ENCODE assay signal across 8 cellular contexts in genomic region chr7:93055543-93056107, GRCh38.
DNase-seq lines count a peak whose midpoint lies in the region; ATAC-seq and TF ChIP-seq lines count a peak whose summit lies in the region.

No MANE protein-coding gene starts in this region.

- H3K9me3 Mint-ChIP-seq in activated T-cell treated with anti-CD3 and anti-CD28 coated beads, Interleukin-2, amount 50 U/mL, for 24 hours = no peaks in the 10 kb centered on the region

- H3K4me3 ChIP-seq in lung = no peak overlapping the region

- H3K27ac ChIP-seq in lung (ENCODE audit: low read depth in 1 of 2, low read length in 1 of 2) = no peak overlapping the region

- no peak overlapping the region for H3K4me3 Mint-ChIP-seq in activated T-cell treated with anti-CD3 and anti-CD28 coated beads, Interleukin-2, amount 50 U/mL, for 24 hours

- peaks cover 12% of the 10 kb centered on the region for H3K27me3 Mint-ChIP-seq in activated T-cell treated with anti-CD3 and anti-CD28 coated beads, Interleukin-2, amount 50 U/mL, for 24 hours

- H3K36me3 ChIP-seq in lung (ENCODE audit: control insufficient read depth in 2 of 2, insufficient read depth in 2 of 2, low read length in 2 of 2) = no peaks in the 10 kb centered on the region

- no peaks in the 10 kb centered on the region for H3K27me3 ChIP-seq in lung (ENCODE audit: control insufficient read depth, insufficient read depth)

- H3K27ac Mint-ChIP-seq in activated T-cell treated with anti-CD3 and anti-CD28 coated beads, Interleukin-2, amount 50 U/mL, for 24 hours = no peak overlapping the region

- DNase-seq in AG08395 (ENCODE audit: low spot score) (peak; percentile 56), GM13976 (ENCODE audit: low spot score) (peak; percentile 61), HT-29 (ENCODE audit: low spot score) (peak; percentile 63), NOMO-1 (lab: John Stamatoyannopoulos, UW; ENCODE audit: unreplicated experiment in 2 of 2) (peak; percentile 63 to 96), cerebellar cortex (ENCODE audit: low spot score) (peak; percentile 58), lung (ENCODE audit: low spot score) (no peak)
- no peak for DNase-seq in activated T-cell treated with anti-CD3 and anti-CD28 coated beads, Interleukin-2, amount 50 U/mL, for 24 hours

- H3K4me1 Mint-ChIP-seq in activated T-cell treated with anti-CD3 and anti-CD28 coated beads, Interleukin-2, amount 50 U/mL, for 24 hours (ENCODE audit: low read depth) = peaks cover 19% of the 10 kb centered on the region

- peak; percentile 27 for TF ChIP-seq CTCF in GM13976 (IDR thresholded peaks at IDR 0.05; ENCODE audit: borderline replicate concordance, control extremely low read depth, extremely low read depth, insufficient read depth, missing control alignments)
- peak; percentile 59 for TF ChIP-seq CTCF in lung (IDR thresholded peaks at IDR 0.05; ENCODE audit: control extremely low read depth, extremely low read depth)

- H3K36me3 Mint-ChIP-seq in activated T-cell treated with anti-CD3 and anti-CD28 coated beads, Interleukin-2, amount 50 U/mL, for 24 hours (ENCODE audit: low read depth) = no peaks in the 10 kb centered on the region

- no peaks in the 10 kb centered on the region for H3K4me1 ChIP-seq in lung (ENCODE audit: control insufficient read depth in 2 of 2, insufficient read depth in 2 of 2, low read length in 2 of 2)

- 6 to 7% methylated on average over 5 of the region's 5 CpGs for WGBS in lung, 2 donors

- peaks cover 0 to 2% of the 10 kb centered on the region in 2 donors for H3K9me3 ChIP-seq in lung (ENCODE audit: control insufficient read depth in 2 of 2, insufficient read depth in 1 of 2, low read length in 1 of 2)

- ATAC-seq in lung (ENCODE audit: insufficient read depth, low FRiP score) = peak; percentile 75
- no peak for ATAC-seq in HG03571 (IDR thresholded peaks at IDR 0.05; ENCODE audit: unreplicated experiment)

- in situ Hi-C loops in GM13976 (cut with MboI; ENCODE audit: low sequenced_read_pairs, unreplicated experiment) = loop anchor here (10.0 kb wide), 1 partner anchor 431 kb away; no protein-coding TSS in a partner anchor

Comparison
In these comparisons a context has a peak if more than half of its experiments do, and no peak if none do; other contexts are left out.
1. DNase-seq: peak in AG08395 (single experiment), GM13976 (single experiment), HT-29 (single experiment), NOMO-1 (2 of 2) and cerebellar cortex (single experiment); none in lung (single experiment) and activated T-cell treated with anti-CD3 and anti-CD28 coated beads, Interleukin-2, amount 50 U/mL, for 24 hours (single experiment).